Comparison of ENCODE assay signal across 8 cellular contexts in genomic region chr3:4979401-4980228, GRCh38. TPM values are rescaled to one million over a fixed set of nuclear protein-coding genes. Genes with fewer than 3 reads are reported as not detected.
DNase-seq lines count a peak whose midpoint lies in the region; ATAC-seq and TF ChIP-seq lines count a peak whose summit lies in the region.

TSS of gene BHLHE40 (plus strand) at chr3:4979437. CDS start at chr3:4979719, 282 bp downstream.

- BruUV-seq in Calu3 (replicated peaks; lab: Mats Ljungman, UMichigan) = TSS peak; percentile 27

- peak within 1 kb of the TSS; percentile 76 for H3K4me3 Mint-ChIP-seq in Calu3 (ENCODE audit: low read depth, unreplicated experiment)

- peaks cover 22% of the 10 kb centered on the region; the same call in 1 of the 2 replicates for H3K36me3 ChIP-seq in Loucy (ENCODE audit: insufficient read depth, low read length)
- peaks cover 8 to 11% of the 10 kb centered on the region in 2 donors for H3K36me3 ChIP-seq in ascending aorta
- H3K36me3 ChIP-seq in hepatocyte (replicated peaks; ENCODE audit: insufficient read depth, low read depth) = no peaks in the 10 kb centered on the region

- H3K36me3 Mint-ChIP-seq in Calu3 (ENCODE audit: insufficient read depth, unreplicated experiment) = peaks cover 83% of the 10 kb centered on the region

- H3K27ac Mint-ChIP-seq in Calu3 (ENCODE audit: unreplicated experiment) = peak within 1 kb of the TSS; percentile 96

- CTCF ChIA-PET in Calu3 (lab: Charles Lee) = interaction anchor here (0.9 to 1.7 kb wide), 15 partner anchors 15 to 268 kb away, joined by 3 to 9 read pairs (median 4); no protein-coding TSS in a partner anchor

- under 1% methylated on average over 46 of the region's 55 CpGs for WGBS in hepatocyte (ENCODE audit: low lambda C conversion rate, missing lambda C conversion rate)

- H3K9me2 ChIP-seq in Loucy (replicated peaks; ENCODE audit: low read depth, low read length) (no peaks in the 10 kb centered on the region), hepatocyte (replicated peaks; ENCODE audit: insufficient read depth) (no peaks in the 10 kb centered on the region)

- TF ChIP-seq CTCF in Calu3 (IDR thresholded peaks at IDR 0.05; ENCODE audit: unreplicated experiment) (no peak), Loucy (conservative IDR thresholded peaks at IDR 0.05; ENCODE audit: low read length) (no peak), ascending aorta (IDR thresholded peaks at IDR 0.05) (no peak), hepatocyte (IDR thresholded peaks at IDR 0.05; ENCODE audit: poor library complexity) (no peak)

- peaks cover 34% of the 10 kb centered on the region for H4K20me1 ChIP-seq in Loucy (ENCODE audit: insufficient read depth, low read length, poor library complexity, severe bottlenecking)
- H4K20me1 ChIP-seq in hepatocyte (ENCODE audit: insufficient read depth, poor library complexity, severe bottlenecking) = peaks cover 6% of the 10 kb centered on the region

- H3K27ac ChIP-seq in ascending aorta = peak within 1 kb of the TSS; percentile 97 to 99
- H3K27ac ChIP-seq in hepatocyte = peak within 1 kb of the TSS; percentile 98

- H3K27me3 ChIP-seq in Loucy (ENCODE audit: insufficient read depth, low read length, poor library complexity, severe bottlenecking) (no peaks in the 10 kb centered on the region), ascending aorta (no peaks in the 10 kb centered on the region), hepatocyte (no peaks in the 10 kb centered on the region)

- peak; percentile 2 for ATAC-seq in GM21390 (IDR thresholded peaks at IDR 0.05; ENCODE audit: unreplicated experiment)
- ATAC-seq in sciatic nerve = peak; percentile 0

- H3K4me1 ChIP-seq in Loucy (ENCODE audit: insufficient read depth, low read length, poor library complexity, severe bottlenecking) = peaks cover 50% of the 10 kb centered on the region
- H3K4me1 ChIP-seq in ascending aorta = peaks cover 16 to 44% of the 10 kb centered on the region in 2 donors
- peaks cover 17% of the 10 kb centered on the region for H3K4me1 ChIP-seq in hepatocyte (ENCODE audit: insufficient read depth)

- peak within 1 kb of the TSS; percentile 80 for H2AFZ ChIP-seq in Loucy (ENCODE audit: low read length)
- H2AFZ ChIP-seq in hepatocyte = peak within 1 kb of the TSS; percentile 13

- peaks cover 22% of the 10 kb centered on the region for H3K4me1 Mint-ChIP-seq in Calu3 (ENCODE audit: low read depth, unreplicated experiment)

- no peaks in the 10 kb centered on the region for H3K9me3 ChIP-seq in Loucy (ENCODE audit: insufficient read depth, low read depth, low read length)
- no peaks in the 10 kb centered on the region for H3K9me3 ChIP-seq in ascending aorta
- H3K9me3 ChIP-seq in hepatocyte (ENCODE audit: low read depth) = no peaks in the 10 kb centered on the region

- no peaks in the 10 kb centered on the region for H3K27me3 Mint-ChIP-seq in Calu3 (ENCODE audit: unreplicated experiment)

- peaks cover 7% of the 10 kb centered on the region; the same call in 1 of the 2 replicates for H3F3A ChIP-seq in Loucy (ENCODE audit: low read depth)

- H3K4me2 ChIP-seq in Loucy (ENCODE audit: low read depth, low read length, poor library complexity, severe bottlenecking) (peak within 1 kb of the TSS; percentile 98), hepatocyte (peak within 1 kb of the TSS; percentile 77)

- intact Hi-C loops in Calu3 (cut with micrococcal nuclease; ENCODE audit: unreplicated experiment) = loop anchor here (1.0 to 5.0 kb wide), 3 partner anchors 47 to 242 kb away; no protein-coding TSS in a partner anchor
- intact Hi-C loops in ascending aorta (cut with DNase I) = loop anchor here (2.0 to 10.0 kb wide), 8 partner anchors 82 to 677 kb away; partner anchors contain the start of genes ARL8B, ITPR1 and SETMAR
- intact Hi-C loops in sciatic nerve (cut with DNase I) = no loop called here

- peaks cover 53% of the 10 kb centered on the region for H3K79me2 ChIP-seq in Loucy (ENCODE audit: insufficient read depth, low read length)
- peaks cover 29% of the 10 kb centered on the region for H3K79me2 ChIP-seq in hepatocyte

- DNase-seq in Calu3 = no peak
- DNase-seq in ascending aorta (ENCODE audit: low spot score in 2 of 2) = peak in 1 of 2 donors; percentile 71
- peak; percentile 39 for DNase-seq in hepatocyte (ENCODE audit: low spot score)
- DNase-seq in sciatic nerve (ENCODE audit: low spot score) = no peak
- DNase-seq in effector CD8-positive, alpha-beta T cell (lab: John Stamatoyannopoulos, UW) = no peak
- no peak for DNase-seq in SKM-1 treated with dmso at 0.1 percent for 144 hours (lab: John Stamatoyannopoulos, UW; ENCODE audit: unreplicated experiment)

- H3K4me3 ChIP-seq in Loucy (ENCODE audit: low read length, poor library complexity, severe bottlenecking) = peak within 1 kb of the TSS; percentile 88
- peak within 1 kb of the TSS; percentile 79 to 94 for H3K4me3 ChIP-seq in ascending aorta
- H3K4me3 ChIP-seq in hepatocyte = peak within 1 kb of the TSS; percentile 72

- H3K9ac ChIP-seq in Loucy (ENCODE audit: low read depth, low read length, poor library complexity, severe bottlenecking) = peak within 1 kb of the TSS; percentile 96

- H3K9me3 Mint-ChIP-seq in Calu3 (ENCODE audit: low read depth, unreplicated experiment) = no peaks in the 10 kb centered on the region

RNA-seq across cellular contexts. Expression of gene BHLHE40, which starts in this region (rescaled TPM):
- total RNA-seq in Calu3 (2022) (62.2 and 71.9 TPM in 2 replicates), ascending aorta (52.2 TPM), hepatocyte (67.1 and 71.6 TPM in 2 replicates), sciatic nerve (288 TPM)
- polyA plus RNA-seq in hepatocyte = 116 and 140 TPM in 2 replicates
